In the genomic region with DNA sequence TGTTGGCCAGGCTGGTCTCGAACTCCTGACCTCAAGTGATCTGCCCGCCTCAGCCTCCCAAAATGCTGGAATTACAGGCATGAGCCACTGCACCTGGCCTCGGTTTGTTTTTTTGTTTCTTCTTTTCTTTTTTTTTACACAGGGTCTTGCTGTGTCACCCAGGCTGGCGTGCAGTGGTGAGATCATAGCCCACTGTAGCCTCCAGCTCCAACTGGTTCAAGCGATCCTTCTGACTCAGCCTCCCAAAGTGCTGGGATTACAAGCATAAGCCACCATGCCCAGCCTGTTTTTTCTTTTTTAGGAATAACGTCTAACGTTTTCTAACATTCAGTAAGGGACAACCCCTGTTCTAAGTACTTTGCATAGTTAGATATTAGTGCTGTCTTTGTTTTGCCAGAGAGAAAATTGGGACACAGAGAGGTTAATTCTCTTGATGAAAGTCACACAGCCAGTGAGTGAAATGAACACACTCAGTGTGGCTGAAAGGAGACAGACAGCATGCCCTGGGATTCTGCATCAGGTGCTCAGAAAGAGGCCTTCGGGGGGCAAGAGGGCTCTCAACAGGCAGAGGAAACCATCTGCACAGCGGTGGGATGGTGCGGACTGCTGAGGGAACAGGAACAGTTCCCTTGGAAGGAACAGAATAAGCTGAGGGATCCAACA, we compare ENCODE assay signal across 17 cellular contexts. TPM values are rescaled to one million over a fixed set of nuclear protein-coding genes. Genes with fewer than 3 reads are reported as not detected.
DNase-seq lines count a peak whose midpoint lies in the region; ATAC-seq, FAIRE-seq and TF ChIP-seq lines count a peak whose summit lies in the region.
"Had no signal": no experiment of that assay in that cellular context is flagged by ENCODE, and none has a peak within 500 bp of the region (broad histone marks: within the 10 kb centered on the region; RNA-seq: fewer than 3 reads in every experiment).

No MANE protein-coding gene starts in this region.

- 94% methylated on average over 10 of the region's 10 CpGs for WGBS in A549 (ENCODE audit: missing lambda C conversion rate)
- 88% methylated on average over 10 of the region's 10 CpGs for WGBS in K562 (ENCODE audit: insufficient coverage, low coverage, missing lambda C conversion rate)

- H4K20me1 ChIP-seq in K562 (replicated peaks; ENCODE audit: control insufficient read depth, insufficient read depth, low read length) (peaks cover 7% of the 10 kb centered on the region; the same call in 1 of the 2 replicates), osteoblast (ENCODE audit: insufficient read depth, low read length) (peaks cover 7% of the 10 kb centered on the region)

- H3K9ac ChIP-seq in K562 (ENCODE audit: insufficient read depth in 1 of 2, low read depth in 2 of 2, low read length in 2 of 2) = no peak overlapping the region
- H3K9ac ChIP-seq: BLaER1 treated with 17β-estradiol and CSF1 and Interleukin-3, amounts not matched to agents 10 nM and 100 nM had no signal

- intact Hi-C loops in Panc1 (cut with micrococcal nuclease; ENCODE audit: unreplicated experiment) = no loop called here
- intact Hi-C loops in K562 (cut with micrococcal nuclease) = no loop called here
- intact Hi-C loops in tibial artery (cut with DNase I; ENCODE audit: low total_unique reads) = loop anchor here (10.0 kb wide), 1 partner anchor 167 kb away; a partner anchor contains a TSS

- peaks cover 25% of the 10 kb centered on the region for H3K4me1 ChIP-seq in A549
- H3K4me1 ChIP-seq in Panc1 (ENCODE audit: control insufficient read depth, insufficient read depth, low read length) = peaks cover 16% of the 10 kb centered on the region
- H3K4me1 ChIP-seq in K562 (replicated peaks in 1 of 2; ENCODE audit: control insufficient read depth in 2 of 2, insufficient read depth in 2 of 2, low read length in 2 of 2) = peaks cover 8 to 29% of the 10 kb centered on the region in 2 experiments; a peak in 4 of 5 replicates
- H3K4me1 ChIP-seq in osteoblast (ENCODE audit: insufficient read depth, low read length) = peaks cover 21% of the 10 kb centered on the region
- H3K4me1 ChIP-seq in tibial artery = peaks cover 0 to 33% (median 25%) of the 10 kb centered on the region in 4 donors

- in situ Hi-C loops in Panc1 (cut with HindIII; ENCODE audit: low pct_unique_long_range_greater_than_20kb, low sequenced_read_pairs) (no loop called here), K562 (cut with MboI) (no loop called here)

- POLR2A ChIA-PET in A549 (lab: Yijun Ruan, JAX) = no interaction called here
- POLR2A ChIA-PET in Panc1 (lab: Charles Lee) = no interaction called here
- POLR2A ChIA-PET in K562 (lab: Yijun Ruan, JAX) = interaction anchor here (0.9 to 1.1 kb wide), 3 partner anchors 8 to 95 kb away, joined by 3 read pairs; a partner anchor contains a TSS

- no peaks in the 10 kb centered on the region for H3K27me3 ChIP-seq in Panc1 (ENCODE audit: control insufficient read depth, insufficient read depth, low read length)
- H3K27me3 ChIP-seq in K562 (ENCODE audit: control insufficient read depth in 2 of 2, insufficient read depth in 2 of 2, low read length in 2 of 2) = no peaks in the 10 kb centered on the region
- H3K27me3 ChIP-seq in osteoblast (ENCODE audit: insufficient read depth, low read length) = no peaks in the 10 kb centered on the region
- H3K27me3 ChIP-seq in tibial artery = no peaks in the 10 kb centered on the region
- H3K27me3 ChIP-seq: BLaER1 treated with 17β-estradiol and CSF1 and Interleukin-3, amounts not matched to agents 10 nM and 100 nM had no signal

- BruUV-seq in Panc1 (replicated peaks; lab: Mats Ljungman, UMichigan) (TSS peak; percentile 83), K562 (replicated peaks; lab: Mats Ljungman, UMichigan) (TSS peak; percentile 30)

- H3K9me1 ChIP-seq in K562 (ENCODE audit: control insufficient read depth, insufficient read depth, low read length) = no peaks in the 10 kb centered on the region

- FAIRE-seq in A549 (lab: Jason Lieb, UNC) (no peak), K562 (lab: Jason Lieb, UNC) (no peak)
- FAIRE-seq: GM12891 had no signal

- H3K4me2 ChIP-seq in A549 (no peak overlapping the region), K562 (ENCODE audit: insufficient read depth, low read length) (no peak overlapping the region), osteoblast (ENCODE audit: insufficient read depth, low read length) (no peak overlapping the region)

- H3K79me2 ChIP-seq in K562 (ENCODE audit: control insufficient read depth, insufficient read depth, low read length) = peaks cover 12% of the 10 kb centered on the region
- H3K79me2 ChIP-seq in osteoblast (ENCODE audit: insufficient read depth, low read length) = peaks cover 68% of the 10 kb centered on the region

- no peak for TF ChIP-seq CTCF in A549 (IDR thresholded peaks at IDR 0.05)
- no peak for TF ChIP-seq CTCF in Panc1 (IDR thresholded peaks at IDR 0.05)
- no peak for TF ChIP-seq CTCF in K562 (IDR thresholded peaks at IDR 0.05 in 2 of 3, conservative IDR thresholded peaks at IDR 0.05 in 1 of 3; ENCODE audit: insufficient read depth in 2 of 3, low read depth in 1 of 3, low read length in 3 of 3)
- no peak for TF ChIP-seq CTCF in osteoblast (IDR thresholded peaks at IDR 0.05; ENCODE audit: extremely low read depth, low read depth, low read length)
- no peak for TF ChIP-seq CTCF in tibial artery (IDR thresholded peaks at IDR 0.05)

- H3K36me3 ChIP-seq in Panc1 (ENCODE audit: control insufficient read depth, insufficient read depth, low read length) (peaks cover 3% of the 10 kb centered on the region; the same call in 1 of the 2 replicates), K562 (ENCODE audit: control insufficient read depth, insufficient read depth, low read length) (peaks cover 32% of the 10 kb centered on the region; the same call in 2 of the 3 replicates), osteoblast (ENCODE audit: insufficient read depth, low read length) (peaks cover 30% of the 10 kb centered on the region), tibial artery (no peaks in the 10 kb centered on the region)

- TF ChIP-seq RAD21 in A549 (conservative IDR thresholded peaks at IDR 0.05 in 1 of 2, IDR thresholded peaks at IDR 0.05 in 1 of 2) (no peak), K562 (CRISPR knock-in tag; conservative IDR thresholded peaks at IDR 0.05 in 1 of 2, IDR thresholded peaks at IDR 0.05 in 1 of 2) (no peak)

- DNase-seq in A549 (ENCODE audit: low read depth in 1 of 2, low spot score in 1 of 2) = no peak
- no peak for DNase-seq in Panc1 (ENCODE audit: low read depth, low spot score)
- no peak for DNase-seq in K562 (ENCODE audit: extremely low read depth in 1 of 4, low spot score in 3 of 4)
- peak; percentile 13 for DNase-seq in osteoblast (ENCODE audit: insufficient read length, low spot score, missing footprints)
- no peak for DNase-seq in tibial artery
- DNase-seq in stimulated activated CD4-positive, alpha-beta T cell treated with anti-CD3 and anti-CD28 coated beads, Interleukin-4, amount 100 ng/mL, for 1 hour = no peak
- DNase-seq: 8988T; ACHN; CD4-positive, CD25-positive, alpha-beta regulatory T cell; DMS53; HCEC 1CT had no signal

- CTCF ChIA-PET in A549 (lab: Yijun Ruan, JAX) (interaction anchor here (0.5 to 1.9 kb wide), 2 partner anchors 313 to 358 kb away, joined by 3 to 5 read pairs; no protein-coding TSS in a partner anchor), Panc1 (lab: Charles Lee) (no interaction called here), K562 (lab: Yijun Ruan, JAX; ENCODE audit: low intra/inter-chr PET ratio) (no interaction called here)

- H3K27ac ChIP-seq in A549 = no peak overlapping the region
- no peak overlapping the region for H3K27ac ChIP-seq in Panc1 (ENCODE audit: low read length)
- no peak overlapping the region for H3K27ac ChIP-seq in K562 (ENCODE audit: extremely low read depth, low read depth, low read length)
- H3K27ac ChIP-seq in osteoblast (ENCODE audit: low read depth, low read length) = no peak overlapping the region
- H3K27ac ChIP-seq in tibial artery = no peak overlapping the region
- H3K27ac ChIP-seq: HL-60 had no signal

- H2AFZ ChIP-seq in K562 (ENCODE audit: low read depth, low read length) = no peak overlapping the region
- H2AFZ ChIP-seq in osteoblast (ENCODE audit: low read length) = no peak overlapping the region

- H3K4me3 ChIP-seq in A549 (no peak overlapping the region), Panc1 (ENCODE audit: low read depth in 2 of 2, low read length in 2 of 2) (no peak overlapping the region), K562 (no peak overlapping the region), osteoblast (ENCODE audit: insufficient read depth, low read length) (no peak overlapping the region), tibial artery (no peak overlapping the region)
- H3K4me3 ChIP-seq: BLaER1 treated with 17β-estradiol and CSF1 and Interleukin-3, amounts not matched to agents 10 nM and 100 nM had no signal

- no peak for TF ChIP-seq POLR2A in A549 (IDR thresholded peaks at IDR 0.05; ENCODE audit: low read length)
- TF ChIP-seq POLR2A in K562 (conservative IDR thresholded peaks at IDR 0.05) = no peak

- TF ChIP-seq EP300 in A549 (IDR thresholded peaks at IDR 0.05) (no peak), K562 (IDR thresholded peaks at IDR 0.05; ENCODE audit: low read length) (no peak)

- ATAC-seq in A549 = no peak
- no peak for ATAC-seq in Panc1
- ATAC-seq in K562 = no peak
- ATAC-seq in GM21526 (IDR thresholded peaks at IDR 0.05; ENCODE audit: low FRiP score, unreplicated experiment) = no peak
- ATAC-seq in GM18502 (IDR thresholded peaks at IDR 0.05; ENCODE audit: poor library complexity, unreplicated experiment) = no peak

- no peaks in the 10 kb centered on the region for H3K9me3 ChIP-seq in A549
- H3K9me3 ChIP-seq in Panc1 (ENCODE audit: control insufficient read depth, insufficient read depth, low read depth, low read length) = no peaks in the 10 kb centered on the region
- H3K9me3 ChIP-seq in K562 (replicated peaks; ENCODE audit: control insufficient read depth, insufficient read depth, low read depth, low read length) = no peaks in the 10 kb centered on the region
- no peaks in the 10 kb centered on the region for H3K9me3 ChIP-seq in osteoblast (ENCODE audit: low read depth, low read length)
- no peaks in the 10 kb centered on the region for H3K9me3 ChIP-seq in tibial artery
- H3K9me3 ChIP-seq: BLaER1 treated with 17β-estradiol and CSF1 and Interleukin-3, amounts not matched to agents 10 nM and 100 nM had no signal

RNA-seq across cellular contexts. Expression of a gene that starts 4.3 kb away (rescaled TPM):
- polyA plus RNA-seq in A549 (2011; rRNA removed) (17.6 and 25.3 TPM in 2 replicates), A549 (2017; fragmentation: RNase III; extraction: RNeasy Plus Mini Kit Qiagen cat#74134 plus additional on column Dnase treatment) (28.9 to 31.8 TPM (median 28.9 TPM) in 3 replicates), K562 (2011; rRNA removed) (14.3 and 17.7 TPM in 2 replicates), K562 (2014; fragmentation: Illumina TruSeq; extraction: Trizol) (24.5 and 36.9 TPM in 2 replicates), K562 (2014; fragmentation: Nextera tagmentation; extraction: Ambion mirVana) (under 1 TPM; 0.14 to 0.38 TPM), K562 (2014; rRNA removed) (15.9 and 18.1 TPM in 2 replicates)
- 34.8 and 39.1 TPM in 2 replicates for polyA plus RNA-seq in A549 (2012; cell fraction: cytosol; rRNA removed)
- 63.4 and 82.0 TPM in 2 replicates for polyA plus RNA-seq in A549 (2012; cell fraction: nucleus; rRNA removed)
- 42.1 and 48.2 TPM in 2 replicates for polyA minus RNA-seq in A549 (2011; rRNA and poly(A)+ RNA removed)
- total RNA-seq in Panc1 (2021; ENCODE audit: unreplicated experiment) (59.6 TPM), K562 (2014; rRNA removed) (21.1 and 23.1 TPM in 2 replicates), K562 (2014; rRNA removed; fragmentation: Illumina TruSeq; extraction: Trizol) (5.1 and 6.4 TPM in 2 replicates), K562 (2015; rRNA removed; fragmentation: Illumina TruSeq; extraction: Trizol) (15.0 and 16.0 TPM in 2 replicates), K562 (2021) (29.0 and 30.0 TPM in 2 replicates), osteoblast (46.7 and 48.9 TPM in 2 replicates)
- polyA plus RNA-seq in Panc1 (2012; ENCODE audit: insufficient read length) = 83.9 TPM
- 23.2 and 66.1 TPM in 2 replicates for total RNA-seq in K562 (2011; cell fraction: chromatin; rRNA removed; ENCODE audit: low replicate concordance)
- total RNA-seq in K562 (2011; cell fraction: nucleolus; rRNA removed) = 28.6 and 29.9 TPM in 2 replicates
- 24.9 and 30.2 TPM in 2 replicates for total RNA-seq in K562 (2011; cell fraction: nucleoplasm; rRNA removed)
- polyA plus RNA-seq in K562 (2011; cell fraction: cytosol; rRNA removed) = 17.9 and 46.8 TPM in 2 replicates
- 22.4 and 50.0 TPM in 2 replicates for polyA plus RNA-seq in K562 (2011; cell fraction: nucleus; rRNA removed)
- polyA plus RNA-seq in K562 (2012) = 18.8 and 23.1 TPM in 2 replicates
- 6.9 and 18.5 TPM in 2 replicates for polyA minus RNA-seq in K562 (2011; rRNA and poly(A)+ RNA removed)
- polyA minus RNA-seq in K562 (2011; cell fraction: cytosol; rRNA and poly(A)+ RNA removed) = 15.1 and 16.3 TPM in 2 replicates
- 6.2 and 7.5 TPM in 2 replicates for polyA minus RNA-seq in K562 (2011; cell fraction: nucleus; rRNA and poly(A)+ RNA removed)

RNA-seq across cellular contexts. Expression of a gene that starts 59.9 kb away (rescaled TPM):
- polyA plus RNA-seq in A549 (2011; rRNA removed) (0.08 and 0.16 TPM in 2 replicates), A549 (2017; fragmentation: RNase III; extraction: RNeasy Plus Mini Kit Qiagen cat#74134 plus additional on column Dnase treatment) (0.09 to 0.16 TPM (median 0.12 TPM) in 3 replicates), K562 (2011; rRNA removed) (not detected in 2 replicates), K562 (2014; fragmentation: Illumina TruSeq; extraction: Trizol) (not detected in 2 replicates), K562 (2014; fragmentation: Nextera tagmentation; extraction: Ambion mirVana) (not detected), K562 (2014; rRNA removed) (not detected in 2 replicates)
- 0.14 and 0.15 TPM in 2 replicates for polyA plus RNA-seq in A549 (2012; cell fraction: cytosol; rRNA removed)
- 0.11 and 0.26 TPM in 2 replicates for polyA plus RNA-seq in A549 (2012; cell fraction: nucleus; rRNA removed)
- polyA minus RNA-seq in A549 (2011; rRNA and poly(A)+ RNA removed) = 0.15 TPM in 1 of 2 replicates, not detected in the other
- total RNA-seq in Panc1 (2021; ENCODE audit: unreplicated experiment) (0.26 TPM), K562 (2014; rRNA removed) (not detected in 2 replicates), K562 (2014; rRNA removed; fragmentation: Illumina TruSeq; extraction: Trizol) (not detected in 2 replicates), K562 (2015; rRNA removed; fragmentation: Illumina TruSeq; extraction: Trizol) (not detected in 2 replicates), K562 (2021) (0.20 TPM in 2 replicates), osteoblast (69.1 and 113 TPM in 2 replicates)
- not detected for polyA plus RNA-seq in Panc1 (2012; ENCODE audit: insufficient read length)
- total RNA-seq in K562 (2011; cell fraction: chromatin; rRNA removed; ENCODE audit: low replicate concordance) = not detected in 2 replicates
- total RNA-seq in K562 (2011; cell fraction: nucleolus; rRNA removed) = not detected in 2 replicates
- total RNA-seq in K562 (2011; cell fraction: nucleoplasm; rRNA removed) = not detected in 2 replicates
- polyA plus RNA-seq in K562 (2011; cell fraction: cytosol; rRNA removed) = 0.01 TPM in 1 of 2 replicates, not detected in the other
- polyA plus RNA-seq in K562 (2011; cell fraction: nucleus; rRNA removed) = not detected in 2 replicates
- polyA plus RNA-seq in K562 (2012) = 0.14 TPM in 1 of 2 replicates, not detected in the other
- polyA minus RNA-seq in K562 (2011; rRNA and poly(A)+ RNA removed) = not detected in 2 replicates
- polyA minus RNA-seq in K562 (2011; cell fraction: cytosol; rRNA and poly(A)+ RNA removed) = not detected in 2 replicates
- polyA minus RNA-seq in K562 (2011; cell fraction: nucleus; rRNA and poly(A)+ RNA removed) = not detected in 2 replicates
- total RNA-seq: H4 had no signal
- polyA plus RNA-seq: CD4-positive, CD25-positive, alpha-beta regulatory T cell had no signal

Comparison
In these comparisons a context has a peak if more than half of its experiments do, and no peak if none do; other contexts are left out.
1. RNA of a gene that starts 59.9 kb away (total RNA-seq): 69.1 to 113 TPM in osteoblast; 0.26 TPM in Panc1 (single experiment) and 0.20 TPM in K562; every median in the first group is over 10 times any median in the second.